Comparison of ENCODE assay signal across 10 cellular contexts in genomic region chr12:5456906-5457305, GRCh38. TPM values are rescaled to one million over a fixed set of nuclear protein-coding genes. Genes with fewer than 3 reads are reported as not detected.
DNase-seq lines count a peak whose midpoint lies in the region; TF ChIP-seq lines count a peak whose summit lies in the region.
"Had no signal": no experiment of that assay in that cellular context is flagged by ENCODE, and none has a peak within 500 bp of the region (broad histone marks: within the 10 kb centered on the region; RNA-seq: fewer than 3 reads in every experiment).

No MANE protein-coding gene starts in this region.

- H3K4me1 Mint-ChIP-seq in chondrocyte (ENCODE audit: low read depth) (peaks cover 18% of the 10 kb centered on the region), neural progenitor cell (peaks cover 6% of the 10 kb centered on the region)

- peak overlapping the region; percentile 65 to 90 for H3K4ac ChIP-seq in mesenchymal stem cell (ENCODE audit: low read depth in 1 of 2, low read length in 2 of 2)

- H3K14ac ChIP-seq in mesenchymal stem cell (ENCODE audit: low read length in 2 of 2), result peak overlapping the region in 1 of 2 experiments; percentile 66

- H2BK5ac ChIP-seq in mesenchymal stem cell (ENCODE audit: low read depth, low read length, poor library complexity, severe bottlenecking), result peak overlapping the region; percentile 53

- H3K79me1 ChIP-seq in mesenchymal stem cell (replicated peaks; ENCODE audit: low read length, poor library complexity, severe bottlenecking), result no peaks in the 10 kb centered on the region

- DNase-seq in AG09319 (ENCODE audit: extremely low read depth, low read depth), result peak; percentile 10
- peak; percentile 46 for DNase-seq in LHCN-M2 (ENCODE audit: low read depth)
- no peak for DNase-seq in chondrocyte (ENCODE audit: low spot score)
- peak; percentile 49 for DNase-seq in mesenchymal stem cell
- DNase-seq in neural progenitor cell (ENCODE audit: low spot score), result no peak
- DNase-seq in NCI-H1436 (lab: John Stamatoyannopoulos, UW), result no peak
- no peak for DNase-seq in NCI-H446 treated with DMSO at 0.1 percent for 48 hours (lab: John Stamatoyannopoulos, UW)
- no peak for DNase-seq in GM13977 (ENCODE audit: low spot score)
- DNase-seq: NCI-H2227 treated with DMSO at 0.1 percent for 48 hours had no signal

- H3K4me1 ChIP-seq in mesenchymal stem cell (ENCODE audit: control insufficient read depth, insufficient read depth, low read depth, low read length), result peaks cover 11% of the 10 kb centered on the region
- H3K4me1 ChIP-seq in neural progenitor cell, result peaks cover 11% of the 10 kb centered on the region

- H2BK120ac ChIP-seq in mesenchymal stem cell (ENCODE audit: low read depth, low read length), result peak overlapping the region; percentile 78

- TF ChIP-seq CTCF in AG09319 (IDR thresholded peaks at IDR 0.05; ENCODE audit: low read depth, low read length), result no peak
- no peak for TF ChIP-seq CTCF in chondrocyte (IDR thresholded peaks at IDR 0.05)
- TF ChIP-seq CTCF in neural progenitor cell (IDR thresholded peaks at IDR 0.05), result no peak
- no peak for TF ChIP-seq CTCF in GM13977 (IDR thresholded peaks at IDR 0.05; ENCODE audit: extremely low read depth, insufficient read depth, missing control alignments)

- H3K27me3 ChIP-seq in mesenchymal stem cell (ENCODE audit: control insufficient read depth in 1 of 2, insufficient read depth in 1 of 2, low read length in 2 of 2) (peaks cover 0 to 9% of the 10 kb centered on the region in 2 experiments), neural progenitor cell (no peaks in the 10 kb centered on the region)
- H3K27me3 ChIP-seq: cardiac muscle cell had no signal

- H3K27ac ChIP-seq in mesenchymal stem cell (ENCODE audit: low read length, poor library complexity, severe bottlenecking) (peak overlapping the region; percentile 88), neural progenitor cell (no peak overlapping the region)
- H3K27ac ChIP-seq: cardiac muscle cell had no signal

- peak overlapping the region; percentile 26 to 83 for H3K18ac ChIP-seq in mesenchymal stem cell (ENCODE audit: low read depth in 1 of 2, low read length in 2 of 2)

- peaks cover 22% of the 10 kb centered on the region for H3K79me2 ChIP-seq in neural progenitor cell (ENCODE audit: low read depth)

- H3K9ac ChIP-seq in mesenchymal stem cell (ENCODE audit: low read length), result no peak overlapping the region
- no peak overlapping the region for H3K9ac ChIP-seq in neural progenitor cell

- H3K27me3 Mint-ChIP-seq in chondrocyte (ENCODE audit: low read depth) (no peaks in the 10 kb centered on the region), neural progenitor cell (ENCODE audit: insufficient read depth, low read depth) (peaks cover 2% of the 10 kb centered on the region)

- no peak overlapping the region for H3K23ac ChIP-seq in mesenchymal stem cell (ENCODE audit: low read length in 2 of 2)

- 10% methylated on average over 8 of the region's 8 CpGs for WGBS in mesenchymal stem cell

- in situ Hi-C loops in GM13977 (cut with MboI; ENCODE audit: low pct_unique_long_range_greater_than_20kb, low sequenced_read_pairs, unreplicated experiment), result no loop called here

- no peak overlapping the region for H3K4me2 ChIP-seq in mesenchymal stem cell (ENCODE audit: low read length, poor library complexity, severe bottlenecking)
- H3K4me2 ChIP-seq in neural progenitor cell, result no peak overlapping the region

- peak overlapping the region; percentile 53 for H2AK5ac ChIP-seq in mesenchymal stem cell (ENCODE audit: low read length, severe bottlenecking)

- no peaks in the 10 kb centered on the region for H3K36me3 Mint-ChIP-seq in chondrocyte (ENCODE audit: low read depth)
- peaks cover 2% of the 10 kb centered on the region for H3K36me3 Mint-ChIP-seq in neural progenitor cell

- H3K9me3 Mint-ChIP-seq in chondrocyte (ENCODE audit: low read depth) (no peaks in the 10 kb centered on the region), neural progenitor cell (peaks cover 2% of the 10 kb centered on the region)

- H2BK15ac ChIP-seq in mesenchymal stem cell (ENCODE audit: low read depth, poor library complexity, severe bottlenecking), result no peak overlapping the region

- H2AFZ ChIP-seq in mesenchymal stem cell (ENCODE audit: low read depth, low read length), result peak overlapping the region; percentile 70
- no peak overlapping the region for H2AFZ ChIP-seq in neural progenitor cell (replicated peaks)

- peak overlapping the region; percentile 87 for H4K91ac ChIP-seq in mesenchymal stem cell (ENCODE audit: low read length)

- peaks cover 40% of the 10 kb centered on the region for H4K20me1 ChIP-seq in neural progenitor cell (ENCODE audit: low read depth)

- H3K4me3 Mint-ChIP-seq in chondrocyte (ENCODE audit: unreplicated experiment) (peak overlapping the region; percentile 34), neural progenitor cell (no peak overlapping the region)

- peak overlapping the region; percentile 60 to 69 for H2BK12ac ChIP-seq in mesenchymal stem cell (ENCODE audit: low read length in 2 of 2)

- H3K27ac Mint-ChIP-seq in chondrocyte (ENCODE audit: unreplicated experiment), result peak overlapping the region; percentile 84
- H3K27ac Mint-ChIP-seq in neural progenitor cell, result no peak overlapping the region

- peak overlapping the region; percentile 85 for H4K8ac ChIP-seq in mesenchymal stem cell (ENCODE audit: low read length)

- no peaks in the 10 kb centered on the region for H3F3A ChIP-seq in neural progenitor cell (ENCODE audit: low read depth)

- H3K4me3 ChIP-seq in mesenchymal stem cell (ENCODE audit: insufficient read depth in 1 of 2, low read depth in 1 of 2, low read length in 2 of 2) (no peak overlapping the region), neural progenitor cell (no peak overlapping the region)
- H3K4me3 ChIP-seq: cardiac muscle cell had no signal

- H3K36me3 ChIP-seq in mesenchymal stem cell (ENCODE audit: control insufficient read depth in 1 of 2, insufficient read depth in 2 of 2, low read depth in 1 of 2, low read length in 2 of 2), result no peaks in the 10 kb centered on the region
- H3K36me3 ChIP-seq in neural progenitor cell, result no peaks in the 10 kb centered on the region
- H3K36me3 ChIP-seq: cardiac muscle cell had no signal

- H3K9me3 ChIP-seq in mesenchymal stem cell (ENCODE audit: control insufficient read depth, low read length) (peaks cover 2% of the 10 kb centered on the region), neural progenitor cell (ENCODE audit: low read depth) (no peaks in the 10 kb centered on the region)

RNA-seq across cellular contexts. Expression of gene NTF3, which starts 25.0 kb away (rescaled TPM):
- 0.29 and 0.32 TPM in 2 replicates for total RNA-seq in LHCN-M2 (2014; rRNA removed)
- polyA plus RNA-seq in LHCN-M2 (2012), result 5.0 TPM
- total RNA-seq in chondrocyte, result 0.80 to 2.6 TPM (median 2.5 TPM) in 3 replicates
- 7.4 TPM for polyA plus RNA-seq in mesenchymal stem cell (2013, experiment 1 of 2)
- polyA plus RNA-seq in mesenchymal stem cell (2013, experiment 2 of 2), result 7.6 TPM
- total RNA-seq in neural progenitor cell (ENCODE audit: low replicate concordance), result 6.7 and 11.0 TPM in 2 replicates

Comparison
In these comparisons a context has a peak if more than half of its experiments do, and no peak if none do; other contexts are left out.
1. DNase-seq: peak in AG09319 (single experiment), LHCN-M2 (single experiment) and mesenchymal stem cell (single experiment); none in chondrocyte (single experiment), neural progenitor cell (single experiment), NCI-H1436 (single experiment), NCI-H446 treated with DMSO at 0.1 percent for 48 hours (single experiment) and GM13977 (single experiment).